Comparison of ENCODE assay signal across 27 cellular contexts in the genomic region with DNA sequence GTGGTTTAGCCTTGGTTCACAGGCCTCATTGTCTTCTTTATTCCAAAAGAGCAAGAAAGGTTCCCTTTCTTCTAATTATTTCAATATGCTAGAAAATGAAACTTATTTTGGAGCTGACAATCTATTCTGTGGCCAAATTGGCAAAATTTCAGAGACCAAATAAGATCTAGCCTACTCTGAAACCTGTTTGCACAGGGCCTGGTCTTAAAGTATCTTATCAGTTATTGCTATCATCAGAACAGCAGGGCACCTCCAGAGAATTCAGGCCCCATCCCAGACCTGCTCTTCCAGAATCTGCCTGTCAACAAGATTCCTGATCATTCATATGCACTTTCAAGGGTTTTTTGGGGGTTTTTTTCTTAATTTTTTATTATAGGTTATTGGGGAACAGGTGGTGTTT.
"Had no signal": no experiment of that assay in that cellular context is flagged by ENCODE, and none has a peak within 500 bp of the region (broad histone marks: within the 10 kb centered on the region; RNA-seq: fewer than 3 reads in every experiment).

No MANE protein-coding gene starts in this region.

- H3K4me3 ChIP-seq: adrenal gland, body of pancreas, colonic mucosa, pancreas, psoas muscle, smooth muscle cell, suprapubic skin, tibial artery, upper lobe of right lung had no signal

- H3K4me3 Mint-ChIP-seq: activated CD8-positive, alpha-beta T cell treated with anti-CD3 and anti-CD28 coated beads, Interleukin-2, amount 10 ng/mL, durations not matched to agents 7 days and 5 days; activated T-cell treated with anti-CD3 and anti-CD28 coated beads, Interleukin-2, amount 50 U/mL, for 72 hours; naive B cell; T-helper 17 cell had no signal

- DNase-seq: activated CD4-positive, CD25-positive, alpha-beta regulatory T cell treated with anti-CD3 and anti-CD28 coated beads, Interleukin-2, amount 50 U/mL, for 72 hours; activated CD8-positive, alpha-beta T cell treated with anti-CD3 and anti-CD28 coated beads, Interleukin-2, amount 10 ng/mL, durations not matched to agents 7 days and 5 days; activated naive CD4-positive, alpha-beta T cell; activated T-cell treated with anti-CD3 and anti-CD28 coated beads for 4 hours; activated T-cell treated with anti-CD3 and anti-CD28 coated beads, Interleukin-2, amount 50 U/mL, for 72 hours; adrenal gland; aorta; body of pancreas; cerebellar nuclear complex; colonic mucosa; effector memory CD4-positive, alpha-beta T cell; foreskin melanocyte; glutamatergic neuron; left ventricle myocardium superior; naive B cell; nucleus accumbens; pancreas; psoas muscle; stimulated activated CD4-positive, alpha-beta T cell treated with anti-CD3 and anti-CD28 coated beads, Interleukin-1b, Interleukin-23, amount 100 ng/mL, for 48 hours; stimulated activated naive CD4-positive, alpha-beta T cell; T-helper 17 cell; T1000; upper lobe of right lung had no signal

- H3K27me3 ChIP-seq: adrenal gland, body of pancreas, colonic mucosa, pancreas, suprapubic skin, tibial artery, upper lobe of right lung had no signal

- H3K27ac Mint-ChIP-seq: activated CD8-positive, alpha-beta T cell treated with anti-CD3 and anti-CD28 coated beads, Interleukin-2, amount 10 ng/mL, durations not matched to agents 7 days and 5 days; activated naive CD4-positive, alpha-beta T cell treated with anti-CD3 and anti-CD28 coated beads, Interleukin-2, amount 50 U/mL, for 72 hours; activated T-cell treated with anti-CD3 and anti-CD28 coated beads, Interleukin-2, amount 50 U/mL, for 72 hours; T-helper 17 cell had no signal

- H3K36me3 ChIP-seq: adrenal gland, colonic mucosa, pancreas, suprapubic skin, tibial artery, upper lobe of right lung had no signal

- H3K36me3 Mint-ChIP-seq: activated naive CD4-positive, alpha-beta T cell treated with anti-CD3 and anti-CD28 coated beads, Interleukin-2, amount 50 U/mL, for 72 hours; naive B cell had no signal

- H3K9me3 ChIP-seq: adrenal gland, body of pancreas, colonic mucosa, pancreas, psoas muscle, suprapubic skin, tibial artery, upper lobe of right lung had no signal

- H3K4me1 Mint-ChIP-seq: naive B cell, T-helper 17 cell had no signal

- H3K27me3 Mint-ChIP-seq: naive B cell, T-helper 17 cell had no signal

- H3K9me3 Mint-ChIP-seq: activated naive CD4-positive, alpha-beta T cell treated with anti-CD3 and anti-CD28 coated beads, Interleukin-2, amount 50 U/mL, for 72 hours; activated T-cell treated with anti-CD3 and anti-CD28 coated beads, Interleukin-2, amount 50 U/mL, for 72 hours had no signal

- H3K4me1 ChIP-seq: adrenal gland, body of pancreas, colonic mucosa, pancreas, psoas muscle, tibial artery, upper lobe of right lung had no signal

- ATAC-seq: activated CD8-positive, alpha-beta T cell treated with anti-CD3 and anti-CD28 coated beads, Interleukin-2, amount 10 ng/mL, durations not matched to agents 7 days and 5 days; activated naive CD4-positive, alpha-beta T cell treated with anti-CD3 and anti-CD28 coated beads, Interleukin-2, amount 50 U/mL, for 72 hours; activated T-cell treated with anti-CD3 and anti-CD28 coated beads, Interleukin-2, amount 50 U/mL, for 72 hours; body of pancreas; left ventricle myocardium superior; pancreas; psoas muscle; T-helper 17 cell; upper lobe of right lung had no signal

- H3K27ac ChIP-seq: adrenal gland, body of pancreas, colonic mucosa, pancreas, psoas muscle, suprapubic skin, tibial artery, upper lobe of right lung had no signal
